ENCODE assay signal across 1 cellular context in genomic region chr6:4274382-4275082, GRCh38.
TF ChIP-seq lines count a peak whose summit lies in the region.

No MANE protein-coding gene starts in this region.

TF ChIP-seq in K562, 482 proteins besides CTCF, POLR2A, EP300 and RAD21 (continued from another document):
- TF ChIP-seq SMARCE1 (IDR thresholded peaks at IDR 0.05) (0 out of 2 replicates have a peak, but pooled peaks have one; percentile 14), MEF2D (tag; conservative IDR thresholded peaks at IDR 0.05; ENCODE audit: low read depth) (no peak), ZNF197 (CRISPR knock-in tag; IDR thresholded peaks at IDR 0.05; ENCODE audit: low read depth) (no peak), ZNF41 (CRISPR knock-in tag; conservative IDR thresholded peaks at IDR 0.05) (no peak), KDM2B (CRISPR knock-in tag; IDR thresholded peaks at IDR 0.05) (no peak), TCF3 (CRISPR knock-in tag; IDR thresholded peaks at IDR 0.05) (peak; percentile 92), FUS (optimal IDR thresholded peaks at IDR 0.05; ENCODE audit: low read depth, low read length) (no peak), EWSR1 (IDR thresholded peaks at IDR 0.05; ENCODE audit: borderline replicate concordance, low read depth, partially characterized antibody) (no peak), LARP7 (IDR thresholded peaks at IDR 0.05) (no peak), ZNF551 (CRISPR knock-in tag; IDR thresholded peaks at IDR 0.05) (no peak), ZSCAN29 (IDR thresholded peaks at IDR 0.05) (no peak), GATAD2B (IDR thresholded peaks at IDR 0.05; ENCODE audit: borderline replicate concordance) (no peak), ZNF324 (CRISPR knock-in tag; IDR thresholded peaks at IDR 0.05) (no peak), TAF7 (tag; IDR thresholded peaks at IDR 0.05) (no peak), FOXJ2 (tag; IDR thresholded peaks at IDR 0.05) (no peak), POLR2B (IDR thresholded peaks at IDR 0.05; ENCODE audit: low read depth, partially characterized antibody) (no peak), TBL1XR1 (IDR thresholded peaks at IDR 0.05; ENCODE audit: low read length in 2 of 2) (peak in 1 of 2 experiments; percentile 79; a peak in 2 of 4 replicates), ZBTB26 (CRISPR knock-in tag; IDR thresholded peaks at IDR 0.05) (no peak), POLR2AphosphoS5 (IDR thresholded peaks at IDR 0.05; ENCODE audit: control insufficient read depth, insufficient read depth, low read depth, low read length) (peak; percentile 69), ZMIZ1 (IDR thresholded peaks at IDR 0.05; ENCODE audit: low read depth in 2 of 2, low read length in 2 of 2) (peak in 1 of 2 experiments; percentile 75; a peak in 1 of 4 replicates), ZNF589 (CRISPR knock-in tag; IDR thresholded peaks at IDR 0.05; ENCODE audit: low read depth) (0 out of 2 replicates have a peak, but pooled peaks have one; percentile 35), MTA2 (IDR thresholded peaks at IDR 0.05; ENCODE audit: low read depth) (peak; percentile 76), CEBPZ (IDR thresholded peaks at IDR 0.05; ENCODE audit: borderline replicate concordance, low read depth, low read length) (no peak), ZNF766 (CRISPR knock-in tag; conservative IDR thresholded peaks at IDR 0.05) (peak; percentile 33; the same call in 1 of the 2 replicates), ATF6 (CRISPR knock-in tag; IDR thresholded peaks at IDR 0.05) (no peak), BRD9 (IDR thresholded peaks at IDR 0.05; ENCODE audit: low read depth, partially characterized antibody) (no peak), ZNF143 (CRISPR knock-in tag; IDR thresholded peaks at IDR 0.05) (no peak), TRIM24 (IDR thresholded peaks at IDR 0.05) (peak; percentile 36 to 80; a peak in 3 of 4 replicates), ZBTB9 (CRISPR knock-in tag; IDR thresholded peaks at IDR 0.05) (no peak), FOXK1 (CRISPR knock-in tag; IDR thresholded peaks at IDR 0.05; ENCODE audit: borderline replicate concordance) (no peak), NFATC3 (IDR thresholded peaks at IDR 0.05) (no peak), ZBTB1 (CRISPR knock-in tag; IDR thresholded peaks at IDR 0.05; ENCODE audit: borderline replicate concordance, low read depth) (no peak), ZBTB2 (IDR thresholded peaks at IDR 0.05) (no peak), FOXM1 (IDR thresholded peaks at IDR 0.05; ENCODE audit: low read depth) (peak; percentile 42; the same call in 1 of the 2 replicates), FOXM1 (CRISPR knock-in tag; IDR thresholded peaks at IDR 0.05; ENCODE audit: low read depth) (no peak), LCOR (CRISPR knock-in tag; IDR thresholded peaks at IDR 0.05) (no peak), FOXA1 (IDR thresholded peaks at IDR 0.05; ENCODE audit: borderline replicate concordance) (no peak), HES1 (IDR thresholded peaks at IDR 0.05; ENCODE audit: low read depth) (no peak), TBP (optimal IDR thresholded peaks at IDR 0.05; ENCODE audit: low read depth, low read length) (no peak), EP400 (IDR thresholded peaks at IDR 0.05) (no peak)
TF ChIP-seq in K562: peak in this region for 41.
